1 cellular context compared by ENCODE assay signal in the genomic region with DNA sequence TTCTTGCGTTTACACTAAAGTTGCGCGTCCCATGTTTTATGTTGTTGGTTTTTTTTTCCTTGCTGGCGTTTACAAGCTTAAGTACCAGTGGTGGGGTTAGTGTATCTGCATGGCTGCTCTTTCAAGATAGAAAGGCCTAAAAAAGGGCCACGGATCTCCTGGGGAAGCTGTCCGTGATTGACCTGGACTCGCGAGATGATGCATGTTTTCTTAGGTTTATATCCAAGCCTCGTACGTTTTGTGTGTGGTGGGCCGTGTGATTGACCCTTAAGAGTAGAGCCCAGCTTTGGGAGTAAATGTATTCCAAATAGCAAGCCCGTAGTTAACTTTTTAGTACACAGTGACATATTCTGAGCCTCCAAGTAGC.
TF ChIP-seq lines count a peak whose summit lies in the region.

No MANE protein-coding gene starts in this region.

TF ChIP-seq in K562, 482 proteins besides CTCF, POLR2A, EP300 and RAD21:
- TF ChIP-seq, protein P1, sequence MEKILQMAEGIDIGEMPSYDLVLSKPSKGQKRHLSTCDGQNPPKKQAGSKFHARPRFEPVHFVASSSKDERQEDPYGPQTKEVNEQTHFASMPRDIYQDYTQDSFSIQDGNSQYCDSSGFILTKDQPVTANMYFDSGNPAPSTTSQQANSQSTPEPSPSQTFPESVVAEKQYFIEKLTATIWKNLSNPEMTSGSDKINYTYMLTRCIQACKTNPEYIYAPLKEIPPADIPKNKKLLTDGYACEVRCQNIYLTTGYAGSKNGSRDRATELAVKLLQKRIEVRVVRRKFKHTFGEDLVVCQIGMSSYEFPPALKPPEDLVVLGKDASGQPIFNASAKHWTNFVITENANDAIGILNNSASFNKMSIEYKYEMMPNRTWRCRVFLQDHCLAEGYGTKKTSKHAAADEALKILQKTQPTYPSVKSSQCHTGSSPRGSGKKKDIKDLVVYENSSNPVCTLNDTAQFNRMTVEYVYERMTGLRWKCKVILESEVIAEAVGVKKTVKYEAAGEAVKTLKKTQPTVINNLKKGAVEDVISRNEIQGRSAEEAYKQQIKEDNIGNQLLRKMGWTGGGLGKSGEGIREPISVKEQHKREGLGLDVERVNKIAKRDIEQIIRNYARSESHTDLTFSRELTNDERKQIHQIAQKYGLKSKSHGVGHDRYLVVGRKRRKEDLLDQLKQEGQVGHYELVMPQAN (IDR thresholded peaks at IDR 0.05; ENCODE audit: borderline replicate concordance): 0 out of 2 replicates have a peak, but pooled peaks have one; percentile 11
- TF ChIP-seq CHD1 (IDR thresholded peaks at IDR 0.05; ENCODE audit: low read length): peak; percentile 47
